In genomic region chr4:133287396-133287795, GRCh38 we compare ENCODE assay signal across 21 cellular contexts.
DNase-seq lines count a peak whose midpoint lies in the region; ATAC-seq, FAIRE-seq and TF ChIP-seq lines count a peak whose summit lies in the region.
"Had no signal": no experiment of that assay in that cellular context is flagged by ENCODE, and none has a peak within 500 bp of the region (broad histone marks: within the 10 kb centered on the region; RNA-seq: fewer than 3 reads in every experiment).

No MANE protein-coding gene starts in this region.

- no peaks in the 10 kb centered on the region for H4K20me1 ChIP-seq in astrocyte (ENCODE audit: insufficient read depth, low read length)
- H4K20me1 ChIP-seq: BLaER1 treated with 17β-estradiol and CSF1 and Interleukin-3, amounts not matched to agents 10 nM and 100 nM had no signal

- no peak overlapping the region for H3K27ac Mint-ChIP-seq in astrocyte (ENCODE audit: unreplicated experiment)
- H3K27ac Mint-ChIP-seq: CD14-positive monocyte; CD4-positive, alpha-beta T cell; CD8-positive, alpha-beta memory T cell; H9 had no signal

- no peaks in the 10 kb centered on the region for H3K79me1 ChIP-seq in neuronal stem cell (ENCODE audit: low read depth, low read length)

- H3K36me3 ChIP-seq in astrocyte (ENCODE audit: insufficient read depth, low read length) (no peaks in the 10 kb centered on the region), neuronal stem cell (replicated peaks in 1 of 2; ENCODE audit: control insufficient read depth in 2 of 2, insufficient read depth in 2 of 2, low read length in 2 of 2) (no peaks in the 10 kb centered on the region)
- H3K36me3 ChIP-seq: BE2C; BLaER1 treated with 17β-estradiol and CSF1 and Interleukin-3, amounts not matched to agents 10 nM and 100 nM had no signal

- H3K14ac ChIP-seq in neuronal stem cell (ENCODE audit: low read length) = no peak overlapping the region

- no peak overlapping the region for H2BK12ac ChIP-seq in neuronal stem cell (ENCODE audit: low read length)

- TF ChIP-seq CTCF in astrocyte (IDR thresholded peaks at IDR 0.05; ENCODE audit: insufficient read depth, low read depth, low read length) = no peak

- WGBS in neuronal stem cell (ENCODE audit: extremely low coverage in 2 of 2, insufficient read length in 2 of 2, insufficient replicate concordance in 1 of 2), 2 donors = no CpG with 5 or more reads among the region's 3 CpGs

- no peak overlapping the region for H3K23ac ChIP-seq in neuronal stem cell (ENCODE audit: low read depth, low read length, poor library complexity)

- no peaks in the 10 kb centered on the region for H3K79me2 ChIP-seq in astrocyte (ENCODE audit: insufficient read depth, low read length)

- ATAC-seq in activated T-cell treated with anti-CD3 and anti-CD28 coated beads, Interleukin-2, amount 50 U/mL, for 4 hours = no peak
- no peak for ATAC-seq in HG02571 (IDR thresholded peaks at IDR 0.05; ENCODE audit: unreplicated experiment)
- ATAC-seq: GM12878 had no signal

- no peaks in the 10 kb centered on the region for H3K9me3 ChIP-seq in astrocyte (ENCODE audit: insufficient read depth, low read depth, low read length)
- H3K9me3 ChIP-seq in neuronal stem cell (replicated peaks in 1 of 2; ENCODE audit: control insufficient read depth in 2 of 2, insufficient read depth in 1 of 2, low read depth in 1 of 2, low read length in 2 of 2) = no peaks in the 10 kb centered on the region
- H3K9me3 ChIP-seq: BE2C; BLaER1 treated with 17β-estradiol and CSF1 and Interleukin-3, amounts not matched to agents 10 nM and 100 nM had no signal

- no peak overlapping the region for H2BK5ac ChIP-seq in neuronal stem cell (ENCODE audit: low read length)

- DNase-seq in NCI-H82 treated with DMSO at 0.1 percent for 48 hours (lab: John Stamatoyannopoulos, UW; ENCODE audit: unreplicated experiment) (peak; percentile 70), astrocyte (ENCODE audit: low read depth) (no peak), islet precursor cell (peak; percentile 70), neuronal stem cell (ENCODE audit: low spot score) (no peak), NOMO-1 treated with dmso at 0.1 percent for 144 hours (lab: John Stamatoyannopoulos, UW; ENCODE audit: unreplicated experiment) (no peak)
- no peak for DNase-seq in activated T-cell treated with anti-CD3 and anti-CD28 coated beads, Interleukin-2, amount 50 U/mL, for 4 hours
- DNase-seq in activated CD8-positive, alpha-beta memory T cell treated with anti-CD3 and anti-CD28 coated beads, Interleukin-2, amount 50 U/mL, for 4 hours = no peak
- DNase-seq: BE2C; CD4-positive, alpha-beta T cell; CD8-positive, alpha-beta memory T cell; DMS 273 treated with DMSO at 0.1 percent for 48 hours; DMS79; EL; GDM1; GM23248; H9 had no signal

- H3K27ac ChIP-seq in astrocyte (ENCODE audit: low read depth, low read length) (no peak overlapping the region), neuronal stem cell (replicated peaks; ENCODE audit: low read length) (no peak overlapping the region)
- H3K27ac ChIP-seq: BLaER1 treated with 17β-estradiol and CSF1 and Interleukin-3, amounts not matched to agents 10 nM and 100 nM; GM23248 had no signal

- H3K4me1 Mint-ChIP-seq in astrocyte (ENCODE audit: low read depth, unreplicated experiment) = no peaks in the 10 kb centered on the region
- no peaks in the 10 kb centered on the region for H3K4me1 Mint-ChIP-seq in activated T-cell treated with anti-CD3 and anti-CD28 coated beads, Interleukin-2, amount 50 U/mL, for 4 hours (ENCODE audit: low read depth)
- H3K4me1 Mint-ChIP-seq: CD14-positive monocyte; CD8-positive, alpha-beta memory T cell; H9 had no signal

- no peaks in the 10 kb centered on the region for H3K4me1 ChIP-seq in astrocyte (ENCODE audit: insufficient read depth, low read length)
- H3K4me1 ChIP-seq in neuronal stem cell (ENCODE audit: control insufficient read depth in 2 of 2, insufficient read depth in 1 of 2, low read depth in 1 of 2, low read length in 2 of 2) = no peaks in the 10 kb centered on the region
- H3K4me1 ChIP-seq: BE2C; BLaER1 treated with 17β-estradiol and CSF1 and Interleukin-3, amounts not matched to agents 10 nM and 100 nM had no signal

- H3K4me3 Mint-ChIP-seq in astrocyte (ENCODE audit: unreplicated experiment) = no peak overlapping the region
- no peak overlapping the region for H3K4me3 Mint-ChIP-seq in activated T-cell treated with anti-CD3 and anti-CD28 coated beads, Interleukin-2, amount 50 U/mL, for 4 hours
- H3K4me3 Mint-ChIP-seq: CD14-positive monocyte; CD4-positive, alpha-beta T cell; CD8-positive, alpha-beta memory T cell; H9 had no signal

- no peak overlapping the region for H4K91ac ChIP-seq in neuronal stem cell (ENCODE audit: low read depth, low read length, poor library complexity)

- no peak for FAIRE-seq in astrocyte (lab: Jason Lieb, UNC)
- FAIRE-seq: GM12878, GM19239 had no signal

- H3K18ac ChIP-seq in neuronal stem cell (ENCODE audit: low read length) = no peak overlapping the region

- no peak overlapping the region for H3K9ac ChIP-seq in astrocyte (ENCODE audit: low read length)
- no peak overlapping the region for H3K9ac ChIP-seq in neuronal stem cell (ENCODE audit: low read depth, low read length, poor library complexity)
- H3K9ac ChIP-seq: BLaER1 treated with 17β-estradiol and CSF1 and Interleukin-3, amounts not matched to agents 10 nM and 100 nM; GM23248 had no signal

- H2AFZ ChIP-seq in astrocyte (ENCODE audit: low read depth, low read length) (peak overlapping the region; percentile 11), neuronal stem cell (ENCODE audit: low read length) (peak overlapping the region; percentile 2)
- H2AFZ ChIP-seq: GM23248 had no signal

- H3K27me3 Mint-ChIP-seq in astrocyte (ENCODE audit: low read depth, unreplicated experiment) = no peaks in the 10 kb centered on the region
- H3K27me3 Mint-ChIP-seq in activated T-cell treated with anti-CD3 and anti-CD28 coated beads, Interleukin-2, amount 50 U/mL, for 4 hours (ENCODE audit: low read depth) = no peaks in the 10 kb centered on the region
- H3K27me3 Mint-ChIP-seq: CD4-positive, alpha-beta T cell; CD8-positive, alpha-beta memory T cell had no signal

- no peak overlapping the region for H3K4me2 ChIP-seq in astrocyte (ENCODE audit: low read length)
- no peak overlapping the region for H3K4me2 ChIP-seq in neuronal stem cell (ENCODE audit: insufficient read depth, low read length, poor library complexity, severe bottlenecking)
- H3K4me2 ChIP-seq: BLaER1 treated with 17β-estradiol and CSF1 and Interleukin-3, amounts not matched to agents 10 nM and 100 nM had no signal

- H3K4me3 ChIP-seq in astrocyte (ENCODE audit: insufficient read depth, low read depth, low read length) = no peak overlapping the region
- H3K4me3 ChIP-seq in neuronal stem cell (ENCODE audit: low read length in 2 of 2) = no peak overlapping the region
- H3K4me3 ChIP-seq: BLaER1 treated with 17β-estradiol and CSF1 and Interleukin-3, amounts not matched to agents 10 nM and 100 nM; GM12878; GM23248 had no signal

- H2BK120ac ChIP-seq in neuronal stem cell (ENCODE audit: low read depth, low read length) = no peak overlapping the region

- no peaks in the 10 kb centered on the region for H3K9me3 Mint-ChIP-seq in astrocyte (ENCODE audit: unreplicated experiment)
- H3K9me3 Mint-ChIP-seq in activated T-cell treated with anti-CD3 and anti-CD28 coated beads, Interleukin-2, amount 50 U/mL, for 4 hours = peaks cover 3% of the 10 kb centered on the region
- H3K9me3 Mint-ChIP-seq: H9 had no signal

- no peaks in the 10 kb centered on the region for H3K36me3 Mint-ChIP-seq in astrocyte (ENCODE audit: low read depth, unreplicated experiment)
- no peaks in the 10 kb centered on the region for H3K36me3 Mint-ChIP-seq in activated T-cell treated with anti-CD3 and anti-CD28 coated beads, Interleukin-2, amount 50 U/mL, for 4 hours (ENCODE audit: insufficient read depth)
- H3K36me3 Mint-ChIP-seq: CD14-positive monocyte; CD8-positive, alpha-beta memory T cell had no signal

- no peak overlapping the region for H2BK15ac ChIP-seq in neuronal stem cell (ENCODE audit: low read length)

- H3K4ac ChIP-seq in neuronal stem cell (ENCODE audit: low read length) = no peak overlapping the region

- H4K8ac ChIP-seq in neuronal stem cell (ENCODE audit: low read depth, low read length) = no peak overlapping the region

- H3K27me3 ChIP-seq in astrocyte (ENCODE audit: insufficient read depth, low read length) (no peaks in the 10 kb centered on the region), neuronal stem cell (ENCODE audit: control insufficient read depth in 3 of 3, insufficient read depth in 3 of 3, low read depth in 1 of 3, low read length in 3 of 3) (no peaks in the 10 kb centered on the region)
- H3K27me3 ChIP-seq: BE2C; BLaER1 treated with 17β-estradiol and CSF1 and Interleukin-3, amounts not matched to agents 10 nM and 100 nM had no signal

- no peak overlapping the region for H2AK5ac ChIP-seq in neuronal stem cell (ENCODE audit: low read depth, low read length)

Comparison
In these comparisons a context has a peak if more than half of its experiments do, and no peak if none do; other contexts are left out.
1. DNase-seq: peak in NCI-H82 treated with DMSO at 0.1 percent for 48 hours (single experiment) and islet precursor cell (single experiment); none in astrocyte (single experiment), neuronal stem cell (single experiment), activated T-cell treated with anti-CD3 and anti-CD28 coated beads, Interleukin-2, amount 50 U/mL, for 4 hours (single experiment), NOMO-1 treated with dmso at 0.1 percent for 144 hours (single experiment) and activated CD8-positive, alpha-beta memory T cell treated with anti-CD3 and anti-CD28 coated beads, Interleukin-2, amount 50 U/mL, for 4 hours (single experiment).